Comparison of ENCODE assay signal across 19 cellular contexts in the genomic region with DNA sequence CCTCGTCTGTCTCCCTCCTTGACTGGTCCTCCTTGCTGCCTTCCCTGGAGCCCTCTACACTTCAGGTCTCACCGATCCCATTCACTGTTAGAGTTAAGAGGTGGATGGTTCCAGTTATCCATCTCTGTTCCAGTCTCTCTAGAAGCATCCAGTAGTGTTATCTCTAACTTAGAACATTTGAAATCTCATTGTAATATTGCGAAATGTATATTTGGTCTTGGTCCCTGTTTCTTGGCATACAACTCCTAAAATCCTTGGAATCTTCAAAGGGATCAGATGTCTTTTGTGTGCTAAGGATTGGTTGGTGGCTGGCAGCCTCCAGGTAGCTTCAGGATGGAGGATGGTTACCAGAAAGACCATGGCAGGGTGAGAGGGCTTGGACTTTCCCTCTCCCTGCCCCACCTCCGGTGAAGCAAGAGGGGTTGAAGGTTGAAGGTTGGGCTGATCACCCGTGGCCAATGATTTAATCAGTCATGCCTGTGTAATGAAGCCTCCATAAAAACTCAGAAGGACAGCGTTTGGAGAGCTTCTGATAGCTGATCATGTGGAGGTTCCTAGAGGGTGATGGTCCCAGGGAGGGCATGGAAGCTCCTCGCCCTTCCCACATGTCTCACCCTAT. TPM values are rescaled to one million over a fixed set of nuclear protein-coding genes. Genes with fewer than 3 reads are reported as not detected.
DNase-seq lines count a peak whose midpoint lies in the region; ATAC-seq lines count a peak whose summit lies in the region.
"Had no signal": no experiment of that assay in that cellular context is flagged by ENCODE, and none has a peak within 500 bp of the region (broad histone marks: within the 10 kb centered on the region; RNA-seq: fewer than 3 reads in every experiment).

No MANE protein-coding gene starts in this region.

- peak overlapping the region in 7 of 8 donors; percentile 47 to 93 (median 86) for H3K27ac Mint-ChIP-seq in CD8-positive, alpha-beta memory T cell
- peak overlapping the region; percentile 94 for H3K27ac Mint-ChIP-seq in activated naive CD8-positive, alpha-beta T cell
- peak overlapping the region; percentile 62 to 95 (median 78) for H3K27ac Mint-ChIP-seq in naive B cell

- H3K9me3 ChIP-seq in BLaER1 treated with 17β-estradiol and CSF1 and Interleukin-3, amounts not matched to agents 10 nM and 100 nM (replicated peaks in 1 of 11) = peaks cover 9 to 36% (median 20%) of the 10 kb centered on the region in 11 experiments
- H3K9me3 ChIP-seq in CD8-positive, alpha-beta memory T cell (ENCODE audit: low read length) = peaks cover 7% of the 10 kb centered on the region
- H3K9me3 ChIP-seq: Caco-2, HAP-1, prostate gland, tibial artery had no signal

- no peaks in the 10 kb centered on the region for H3K36me3 Mint-ChIP-seq in CD8-positive, alpha-beta memory T cell
- H3K36me3 Mint-ChIP-seq in activated naive CD8-positive, alpha-beta T cell = no peaks in the 10 kb centered on the region
- no peaks in the 10 kb centered on the region for H3K36me3 Mint-ChIP-seq in naive B cell

- H4K20me1 ChIP-seq in BLaER1 treated with 17β-estradiol and CSF1 and Interleukin-3, amounts not matched to agents 10 nM and 100 nM = peaks cover 0 to 8% (median 0%) of the 10 kb centered on the region in 11 experiments; a peak in 3 of 22 replicates

- no peak overlapping the region for H3K4me3 ChIP-seq in BLaER1 treated with 17β-estradiol and CSF1 and Interleukin-3, amounts not matched to agents 10 nM and 100 nM
- H3K4me3 ChIP-seq in CD8-positive, alpha-beta memory T cell (ENCODE audit: low read length) = no peak overlapping the region
- H3K4me3 ChIP-seq: HAP-1, prostate gland, tibial artery had no signal

- peaks cover 20 to 30% (median 24%) of the 10 kb centered on the region in 3 donors for H3K4me1 Mint-ChIP-seq in CD8-positive, alpha-beta memory T cell
- peaks cover 26% of the 10 kb centered on the region for H3K4me1 Mint-ChIP-seq in activated naive CD8-positive, alpha-beta T cell (ENCODE audit: low read depth)
- H3K4me1 Mint-ChIP-seq in naive B cell = peaks cover 4 to 19% (median 11%) of the 10 kb centered on the region in 3 donors

- H3K4me3 Mint-ChIP-seq in CD8-positive, alpha-beta memory T cell = peak overlapping the region in 1 of 7 donors; percentile 38
- no peak overlapping the region for H3K4me3 Mint-ChIP-seq in activated naive CD8-positive, alpha-beta T cell
- H3K4me3 Mint-ChIP-seq in naive B cell = peak overlapping the region in 1 of 8 donors; percentile 71

- CTCF ChIA-PET in CD8-positive, alpha-beta memory T cell (lab: Charles Lee) = no interaction called here

- H3K4me2 ChIP-seq in BLaER1 treated with 17β-estradiol and CSF1 and Interleukin-3, amounts not matched to agents 10 nM and 100 nM = no peak overlapping the region

- H3K27me3 Mint-ChIP-seq in CD8-positive, alpha-beta memory T cell = no peaks in the 10 kb centered on the region
- H3K27me3 Mint-ChIP-seq in activated naive CD8-positive, alpha-beta T cell = no peaks in the 10 kb centered on the region
- H3K27me3 Mint-ChIP-seq in naive B cell = peaks cover 0 to 6% (median 0%) of the 10 kb centered on the region in 3 donors

- 0 out of 22 replicates have a peak overlapping the region, but pooled peaks of 1 of the 11 experiments have one; percentile 31 for H3K9ac ChIP-seq in BLaER1 treated with 17β-estradiol and CSF1 and Interleukin-3, amounts not matched to agents 10 nM and 100 nM

- POLR2A ChIA-PET in CD8-positive, alpha-beta memory T cell (lab: Charles Lee) = no interaction called here

- H3K36me3 ChIP-seq in BLaER1 treated with 17β-estradiol and CSF1 and Interleukin-3, amounts not matched to agents 10 nM and 100 nM = no peaks in the 10 kb centered on the region
- no peaks in the 10 kb centered on the region for H3K36me3 ChIP-seq in CD8-positive, alpha-beta memory T cell (ENCODE audit: insufficient read depth, low read length)
- H3K36me3 ChIP-seq: HAP-1, prostate gland, tibial artery had no signal

- DNase-seq in CD8-positive, alpha-beta memory T cell = peak in 1 of 5 donors; percentile 3
- DNase-seq in naive B cell (no peak), NCI-H446 treated with DMSO at 0.1 percent for 48 hours (lab: John Stamatoyannopoulos, UW) (no peak), NCI-H1417 (lab: John Stamatoyannopoulos, UW) (no peak)
- DNase-seq: activated CD8-positive, alpha-beta memory T cell treated with anti-CD3 and anti-CD28 coated beads, Interleukin-2, amount 50 U/mL, for 48 hours; Caco-2; effector CD8-positive, alpha-beta T cell; mesendoderm; NCI-H1930; NCI-H446; stimulated activated CD4-positive, alpha-beta T cell treated with anti-CD3 and anti-CD28 coated beads, Interleukin-1b, Interleukin-23, amount 100 ng/mL, for 48 hours had no signal

- peaks cover 0 to 19% (median 0%) of the 10 kb centered on the region in 10 experiments; a peak in 5 of 20 replicates for H3K4me1 ChIP-seq in BLaER1 treated with 17β-estradiol and CSF1 and Interleukin-3, amounts not matched to agents 10 nM and 100 nM
- peaks cover 10% of the 10 kb centered on the region for H3K4me1 ChIP-seq in CD8-positive, alpha-beta memory T cell (ENCODE audit: insufficient read depth, low read length)
- H3K4me1 ChIP-seq: Caco-2, HAP-1, prostate gland had no signal

- H3K27ac ChIP-seq in BLaER1 treated with 17β-estradiol and CSF1 and Interleukin-3, amounts not matched to agents 10 nM and 100 nM = peak overlapping the region in 6 of 11 experiments; percentile 13 to 77 (median 55); a peak in 11 of 22 replicates
- no peak overlapping the region for H3K27ac ChIP-seq in CD8-positive, alpha-beta memory T cell (ENCODE audit: low read depth, low read length)
- H3K27ac ChIP-seq: prostate gland, tibial artery had no signal

- peaks cover 2 to 4% (median 3%) of the 10 kb centered on the region in 5 donors for H3K9me3 Mint-ChIP-seq in CD8-positive, alpha-beta memory T cell
- peaks cover 4% of the 10 kb centered on the region for H3K9me3 Mint-ChIP-seq in activated naive CD8-positive, alpha-beta T cell (ENCODE audit: low read depth)
- peaks cover 2 to 7% (median 4%) of the 10 kb centered on the region in 7 donors for H3K9me3 Mint-ChIP-seq in naive B cell

- peaks cover 0 to 30% (median 8%) of the 10 kb centered on the region in 11 experiments; a peak in 10 of 22 replicates for H3K27me3 ChIP-seq in BLaER1 treated with 17β-estradiol and CSF1 and Interleukin-3, amounts not matched to agents 10 nM and 100 nM
- no peaks in the 10 kb centered on the region for H3K27me3 ChIP-seq in CD8-positive, alpha-beta memory T cell (ENCODE audit: insufficient read depth, low read length, poor library complexity, severe bottlenecking)
- H3K27me3 ChIP-seq: tibial artery had no signal

- ATAC-seq in naive B cell (ENCODE audit: low read depth in 2 of 2) (no peak), HG03354 (IDR thresholded peaks at IDR 0.05; ENCODE audit: poor library complexity, severe bottlenecking, unreplicated experiment) (no peak)
- ATAC-seq: Panc1 had no signal

RNA-seq across cellular contexts. Expression of a gene that starts 59.1 kb away (rescaled TPM):
- under 1 TPM; 0.24 to 0.33 TPM for total RNA-seq in CD8-positive, alpha-beta memory T cell
- not detected for polyA plus RNA-seq in CD8-positive, alpha-beta memory T cell
- under 1 TPM in 5 of 6 donors, not detected in 1; 0.04 to 0.09 (median 0.06) TPM for polyA plus RNA-seq in naive B cell (ENCODE audit: low read depth in 6 of 6)
- total RNA-seq: HT1080 had no signal
